8 cellular contexts compared by ENCODE assay signal in genomic region chr1:193417945-193418744, GRCh38.
DNase-seq lines count a peak whose midpoint lies in the region; ATAC-seq and TF ChIP-seq lines count a peak whose summit lies in the region.

No MANE protein-coding gene starts in this region.

- H3K4me3 ChIP-seq in CD8-positive, alpha-beta T cell (ENCODE audit: low read depth, low read length): peak overlapping the region; percentile 49
- H3K4me3 ChIP-seq in PC-9 (peak overlapping the region; percentile 20; the same call in 1 of the 2 replicates), duodenal mucosa (ENCODE audit: low read depth in 1 of 2, low read length in 2 of 2) (peak overlapping the region; percentile 21 to 50), neutrophil (ENCODE audit: low read depth in 1 of 2, low read length in 1 of 2) (peak overlapping the region; percentile 18 to 34)

- peaks cover 14% of the 10 kb centered on the region for H3K4me1 ChIP-seq in CD8-positive, alpha-beta T cell (ENCODE audit: insufficient read depth, low read length)
- H3K4me1 ChIP-seq in PC-9 (replicated peaks; ENCODE audit: insufficient read depth) (no peaks in the 10 kb centered on the region), duodenal mucosa (ENCODE audit: control insufficient read depth in 1 of 2, insufficient read depth in 2 of 2, low read length in 2 of 2) (peaks cover 0 to 10% of the 10 kb centered on the region in 2 donors), neutrophil (ENCODE audit: control insufficient read depth in 1 of 2, insufficient read depth in 1 of 2, low read depth in 1 of 2, low read length in 1 of 2) (peaks cover 0 to 9% of the 10 kb centered on the region in 2 experiments)

- peak overlapping the region; percentile 87 for H3K27ac Mint-ChIP-seq in CD8-positive, alpha-beta T cell
- H3K27ac Mint-ChIP-seq in endothelial cell (ENCODE audit: unreplicated experiment): no peak overlapping the region

- H3K9ac ChIP-seq in duodenal mucosa (ENCODE audit: low read depth in 1 of 2, low read length in 2 of 2): peak overlapping the region; percentile 12 to 54

- no peaks in the 10 kb centered on the region for H3K27me3 Mint-ChIP-seq in CD8-positive, alpha-beta T cell (ENCODE audit: low read depth)
- peaks cover 3% of the 10 kb centered on the region for H3K27me3 Mint-ChIP-seq in endothelial cell (ENCODE audit: unreplicated experiment)

- CTCF ChIA-PET in CD8-positive, alpha-beta T cell (lab: Charles Lee): interaction anchor here (1.0 to 1.5 kb wide), 2 partner anchors 9 to 12 kb away, joined by 3 to 4 read pairs; no protein-coding TSS in a partner anchor
- CTCF ChIA-PET in PC-9 (lab: Charles Lee): interaction anchor here (0.5 to 0.6 kb wide), 2 partner anchors 320 to 944 kb away, joined by 3 to 12 read pairs; no protein-coding TSS in a partner anchor

- no peaks in the 10 kb centered on the region for H3K9me3 ChIP-seq in CD8-positive, alpha-beta T cell (ENCODE audit: low read length)
- H3K9me3 ChIP-seq in PC-9 (ENCODE audit: insufficient read depth, low read depth) (no peaks in the 10 kb centered on the region), duodenal mucosa (ENCODE audit: control insufficient read depth in 1 of 2, low read length in 2 of 2) (no peaks in the 10 kb centered on the region), neutrophil (no peaks in the 10 kb centered on the region)

- POLR2A ChIA-PET in CD8-positive, alpha-beta T cell (lab: Charles Lee): interaction anchor here (0.6 kb wide), 1 partner anchor 39 kb away, joined by 3 read pairs; no protein-coding TSS in a partner anchor
- POLR2A ChIA-PET in PC-9 (lab: Charles Lee; ENCODE audit: unreplicated experiment): no interaction called here

- H3F3A ChIP-seq in PC-9 (ENCODE audit: insufficient read depth, low read depth): no peaks in the 10 kb centered on the region

- no peaks in the 10 kb centered on the region for H3K36me3 ChIP-seq in CD8-positive, alpha-beta T cell (ENCODE audit: insufficient read depth, low read length)
- H3K36me3 ChIP-seq in PC-9 (ENCODE audit: low read depth): no peaks in the 10 kb centered on the region
- H3K36me3 ChIP-seq in duodenal mucosa (ENCODE audit: control insufficient read depth in 1 of 2, insufficient read depth in 2 of 2, low read length in 2 of 2): no peaks in the 10 kb centered on the region
- no peaks in the 10 kb centered on the region for H3K36me3 ChIP-seq in neutrophil

- DNase-seq in CD8-positive, alpha-beta T cell: no peak
- DNase-seq in H4 (ENCODE audit: low spot score) (peak; percentile 41), PC-9 (no peak), T1000 (lab: John Stamatoyannopoulos, UW) (no peak), NCI-H1694 (lab: John Stamatoyannopoulos, UW) (no peak), endothelial cell (ENCODE audit: low spot score) (no peak)

- peaks cover 6% of the 10 kb centered on the region for H3K36me3 Mint-ChIP-seq in CD8-positive, alpha-beta T cell
- no peaks in the 10 kb centered on the region for H3K36me3 Mint-ChIP-seq in endothelial cell (ENCODE audit: low read depth, unreplicated experiment)

- no peaks in the 10 kb centered on the region for H3K79me2 ChIP-seq in PC-9 (ENCODE audit: low read depth)

- peak overlapping the region; percentile 46 for H3K27ac ChIP-seq in CD8-positive, alpha-beta T cell (ENCODE audit: low read depth, low read length)
- H3K27ac ChIP-seq in PC-9 (no peak overlapping the region), duodenal mucosa (ENCODE audit: low read depth, low read length) (no peak overlapping the region), neutrophil (peak overlapping the region; percentile 20)

- peak overlapping the region; percentile 80 for H3K4me3 Mint-ChIP-seq in CD8-positive, alpha-beta T cell
- no peak overlapping the region for H3K4me3 Mint-ChIP-seq in endothelial cell (ENCODE audit: unreplicated experiment)

- H3K4me2 ChIP-seq in PC-9: peak overlapping the region; percentile 68

- H3K9me2 ChIP-seq in PC-9 (ENCODE audit: insufficient read depth): no peaks in the 10 kb centered on the region

- no peaks in the 10 kb centered on the region for H3K27me3 ChIP-seq in CD8-positive, alpha-beta T cell (ENCODE audit: insufficient read depth, low read length)
- H3K27me3 ChIP-seq in PC-9 (ENCODE audit: insufficient read depth, low read depth) (no peaks in the 10 kb centered on the region), duodenal mucosa (ENCODE audit: control insufficient read depth in 1 of 2, insufficient read depth in 2 of 2, low read length in 2 of 2) (no peaks in the 10 kb centered on the region), neutrophil (no peaks in the 10 kb centered on the region)

- intact Hi-C loops in CD8-positive, alpha-beta T cell (cut with DNase I, micrococcal nuclease): loop anchor here in 1 of 2 experiments (2.0 to 5.0 kb wide), 3 partner anchors 13 to 634 kb away; no protein-coding TSS in a partner anchor
- intact Hi-C loops in PC-9 (cut with micrococcal nuclease; ENCODE audit: unreplicated experiment): no loop called here

- H3K4me1 Mint-ChIP-seq in CD8-positive, alpha-beta T cell (ENCODE audit: low read depth): peaks cover 39% of the 10 kb centered on the region
- no peaks in the 10 kb centered on the region for H3K4me1 Mint-ChIP-seq in endothelial cell (ENCODE audit: unreplicated experiment)

- no peaks in the 10 kb centered on the region for H4K20me1 ChIP-seq in PC-9 (ENCODE audit: insufficient read depth)

- peak; percentile 78 for ATAC-seq in CD8-positive, alpha-beta T cell

- BruUV-seq in PC-9 (replicated peaks; lab: Mats Ljungman, UMichigan): no TSS peak

- H2AFZ ChIP-seq in PC-9: peak overlapping the region; percentile 61; the same call in 1 of the 2 replicates

- peaks cover 2% of the 10 kb centered on the region for H3K9me3 Mint-ChIP-seq in CD8-positive, alpha-beta T cell
- no peaks in the 10 kb centered on the region for H3K9me3 Mint-ChIP-seq in endothelial cell (ENCODE audit: unreplicated experiment)

- no peak for TF ChIP-seq CTCF in CD8-positive, alpha-beta T cell (IDR thresholded peaks at IDR 0.05)
- no peak for TF ChIP-seq CTCF in PC-9 (conservative IDR thresholded peaks at IDR 0.05)
- no peak for TF ChIP-seq CTCF in neutrophil (IDR thresholded peaks at IDR 0.05)
- TF ChIP-seq CTCF in endothelial cell (IDR thresholded peaks at IDR 0.05; ENCODE audit: unreplicated experiment): no peak

Comparison
In these comparisons a context has a peak if more than half of its experiments do, and no peak if none do; other contexts are left out.
1. H3K27ac ChIP-seq: peak in CD8-positive, alpha-beta T cell (single experiment) and neutrophil (single experiment); none in PC-9 (single experiment) and duodenal mucosa (single experiment).
2. Peak in every context shown above with its lines, with median percentiles within 50 percentile points of each other: H3K4me3 ChIP-seq.